8 cellular contexts compared by ENCODE assay signal in the genomic region with DNA sequence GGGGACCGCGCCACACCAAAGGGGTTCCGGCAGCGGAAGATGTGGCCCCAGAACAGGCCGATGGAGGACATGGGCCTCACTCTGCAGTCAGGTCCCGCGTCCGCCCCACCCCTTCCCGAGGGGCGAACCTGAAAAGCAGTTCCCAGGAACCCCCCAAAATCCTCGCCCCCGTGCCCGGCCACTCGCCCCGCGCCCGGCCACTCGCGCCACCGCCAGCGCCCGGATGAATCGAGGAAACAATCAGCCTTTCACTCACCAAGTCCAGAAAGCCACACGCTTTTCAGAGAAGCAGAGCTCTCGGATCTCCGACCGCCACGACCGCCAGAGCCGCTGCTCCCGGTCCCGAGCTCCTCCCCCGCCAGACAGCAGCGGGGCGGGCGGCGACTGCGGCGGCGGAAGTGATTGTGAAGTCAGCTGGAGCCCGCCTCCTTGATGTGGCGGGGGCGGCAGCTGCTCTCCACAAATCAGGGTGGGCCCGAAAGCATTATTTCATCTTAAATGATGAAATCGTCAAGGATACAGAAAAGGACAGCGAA. TPM values are rescaled to one million over a fixed set of nuclear protein-coding genes. Genes with fewer than 3 reads are reported as not detected.
A peak's percentile ranks its signal among the peaks of the same experiment; 100 is the strongest.
DNase-seq lines count a peak whose midpoint lies in the region; ATAC-seq and TF ChIP-seq lines count a peak whose summit lies in the region.

A gene with protein sequence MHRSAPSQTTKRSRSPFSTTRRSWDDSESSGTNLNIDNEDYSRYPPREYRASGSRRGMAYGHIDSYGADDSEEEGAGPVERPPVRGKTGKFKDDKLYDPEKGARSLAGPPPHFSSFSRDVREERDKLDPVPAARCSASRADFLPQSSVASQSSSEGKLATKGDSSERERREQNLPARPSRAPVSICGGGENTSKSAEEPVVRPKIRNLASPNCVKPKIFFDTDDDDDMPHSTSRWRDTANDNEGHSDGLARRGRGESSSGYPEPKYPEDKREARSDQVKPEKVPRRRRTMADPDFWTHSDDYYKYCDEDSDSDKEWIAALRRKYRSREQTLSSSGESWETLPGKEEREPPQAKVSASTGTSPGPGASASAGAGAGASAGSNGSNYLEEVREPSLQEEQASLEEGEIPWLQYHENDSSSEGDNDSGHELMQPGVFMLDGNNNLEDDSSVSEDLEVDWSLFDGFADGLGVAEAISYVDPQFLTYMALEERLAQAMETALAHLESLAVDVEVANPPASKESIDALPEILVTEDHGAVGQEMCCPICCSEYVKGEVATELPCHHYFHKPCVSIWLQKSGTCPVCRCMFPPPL (minus strand): TSS at position 338 of the 536 bp plus-strand sequence. CDS start 2,380 bp downstream, outside the sequence.

- peak within 1 kb of the TSS; percentile 85 for H3K4me3 Mint-ChIP-seq in type B pancreatic cell

- H3K4me3 ChIP-seq in HEK293 (ENCODE audit: low read depth, low read length) = peak within 1 kb of the TSS; percentile 66
- H3K4me3 ChIP-seq in NB4 (ENCODE audit: low read depth, low read length) = peak within 1 kb of the TSS; percentile 59
- peak within 1 kb of the TSS; percentile 55 to 84 (median 71) for H3K4me3 ChIP-seq in heart right ventricle

- ATAC-seq in heart right ventricle = peak; percentile 93 to 98 (median 98)

- H3K4me1 Mint-ChIP-seq in type B pancreatic cell (ENCODE audit: unreplicated experiment) = peaks cover 15% of the 10 kb centered on the region

- POLR2A ChIA-PET in HEK293 (lab: Yijun Ruan, JAX) = interaction anchor here (0.7 to 2.2 kb wide), 5 partner anchors 13 to 337 kb away, joined by 3 to 20 read pairs (median 3); partner anchors contain the start of gene EFNB1

- H3K27ac ChIP-seq in HEK293 (ENCODE audit: extremely low read depth, low read depth, low read length) = peak within 1 kb of the TSS; percentile 62; the same call in 1 of the 2 replicates
- H3K27ac ChIP-seq in heart right ventricle = peak within 1 kb of the TSS in 9 of 10 donors; percentile 52 to 88 (median 79)

- DNase-seq in GM03348 (ENCODE audit: low spot score) (peak; percentile 91), NB4 (ENCODE audit: low read depth) (peak; percentile 77), T-helper 1 cell (peak; percentile 29 to 76 (median 53)), amniotic epithelial cell (ENCODE audit: low read depth) (peak; percentile 48), heart right ventricle (peak; percentile 68 to 78), posterior vena cava (ENCODE audit: low spot score) (peak; percentile 91), type B pancreatic cell (ENCODE audit: extremely low spot score, unreplicated experiment) (peak; percentile 75)

- peak within 1 kb of the TSS; percentile 42 for H3K27ac Mint-ChIP-seq in type B pancreatic cell

- H3K27me3 Mint-ChIP-seq in type B pancreatic cell = no peaks in the 10 kb centered on the region

- no peak for TF ChIP-seq CTCF in HEK293 (tag by site-specific recombination; IDR thresholded peaks at IDR 0.05)
- TF ChIP-seq CTCF in NB4 (IDR thresholded peaks at IDR 0.05; ENCODE audit: low read depth, low read length) = no peak
- no peak for TF ChIP-seq CTCF in heart right ventricle (IDR thresholded peaks at IDR 0.05)
- TF ChIP-seq CTCF in type B pancreatic cell (conservative IDR thresholded peaks at IDR 0.05) = no peak

- CTCF ChIA-PET in HEK293 (lab: Yijun Ruan, JAX) = interaction anchor here (0.7 to 2.0 kb wide), 6 partner anchors 12 to 337 kb away, joined by 3 to 8 read pairs (median 4); partner anchors contain the start of gene EFNB1

- no peak for TF ChIP-seq POLR2A in NB4 (IDR thresholded peaks at IDR 0.05; ENCODE audit: extremely low read depth, insufficient read length)

- peaks cover 4% of the 10 kb centered on the region for H3K9me3 Mint-ChIP-seq in type B pancreatic cell

- H3K36me3 Mint-ChIP-seq in type B pancreatic cell = peaks cover 21% of the 10 kb centered on the region

- intact Hi-C loops in heart right ventricle (cut with DNase I) = loop anchor here in 1 of 10 donors (10.0 kb wide), 1 partner anchor 50 kb away; no protein-coding TSS in a partner anchor
- intact Hi-C loops in posterior vena cava (cut with DNase I) = no loop called here

- peaks cover 0 to 36% (median 0%) of the 10 kb centered on the region in 7 donors for H3K27me3 ChIP-seq in heart right ventricle

- H3K36me3 ChIP-seq in HEK293 (ENCODE audit: control insufficient read depth in 2 of 2, insufficient read depth in 1 of 2, low read length in 2 of 2) (peaks cover 0 to 27% of the 10 kb centered on the region in 2 experiments; a peak in 1 of 3 replicates), heart right ventricle (peaks cover 0 to 13% (median 0%) of the 10 kb centered on the region in 9 donors)

- H3K4me1 ChIP-seq in HEK293 (ENCODE audit: control insufficient read depth, insufficient read depth, low read length) = no peaks in the 10 kb centered on the region
- peaks cover 0 to 8% (median 3%) of the 10 kb centered on the region in 9 donors for H3K4me1 ChIP-seq in heart right ventricle

- H3K9me3 ChIP-seq in HEK293 (ENCODE audit: control insufficient read depth, insufficient read depth, low read depth, low read length) = peaks cover 5% of the 10 kb centered on the region; the same call in 1 of the 2 replicates
- H3K9me3 ChIP-seq in heart right ventricle = peaks cover 0 to 10% (median 0%) of the 10 kb centered on the region in 11 donors

- 1% methylated on average over 32 to 46 of the region's 46 CpGs for WGBS in heart right ventricle, 2 donors

TF ChIP-seq in HEK293, 187 proteins besides CTCF, POLR2A, EP300 and RAD21 (continues in another document):
- TF ChIP-seq ZNF571 (tag by site-specific recombination; IDR thresholded peaks at IDR 0.05) = no peak
- no peak; the same call in 1 of the 2 replicates for TF ChIP-seq KLF1 (tag by site-specific recombination; IDR thresholded peaks at IDR 0.05)
- TF ChIP-seq, protein P1, sequence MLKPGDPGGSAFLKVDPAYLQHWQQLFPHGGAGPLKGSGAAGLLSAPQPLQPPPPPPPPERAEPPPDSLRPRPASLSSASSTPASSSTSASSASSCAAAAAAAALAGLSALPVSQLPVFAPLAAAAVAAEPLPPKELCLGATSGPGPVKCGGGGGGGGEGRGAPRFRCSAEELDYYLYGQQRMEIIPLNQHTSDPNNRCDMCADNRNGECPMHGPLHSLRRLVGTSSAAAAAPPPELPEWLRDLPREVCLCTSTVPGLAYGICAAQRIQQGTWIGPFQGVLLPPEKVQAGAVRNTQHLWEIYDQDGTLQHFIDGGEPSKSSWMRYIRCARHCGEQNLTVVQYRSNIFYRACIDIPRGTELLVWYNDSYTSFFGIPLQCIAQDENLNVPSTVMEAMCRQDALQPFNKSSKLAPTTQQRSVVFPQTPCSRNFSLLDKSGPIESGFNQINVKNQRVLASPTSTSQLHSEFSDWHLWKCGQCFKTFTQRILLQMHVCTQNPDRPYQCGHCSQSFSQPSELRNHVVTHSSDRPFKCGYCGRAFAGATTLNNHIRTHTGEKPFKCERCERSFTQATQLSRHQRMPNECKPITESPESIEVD (tag by site-specific recombination; IDR thresholded peaks at IDR 0.05) = no peak
- TF ChIP-seq, protein P2, sequence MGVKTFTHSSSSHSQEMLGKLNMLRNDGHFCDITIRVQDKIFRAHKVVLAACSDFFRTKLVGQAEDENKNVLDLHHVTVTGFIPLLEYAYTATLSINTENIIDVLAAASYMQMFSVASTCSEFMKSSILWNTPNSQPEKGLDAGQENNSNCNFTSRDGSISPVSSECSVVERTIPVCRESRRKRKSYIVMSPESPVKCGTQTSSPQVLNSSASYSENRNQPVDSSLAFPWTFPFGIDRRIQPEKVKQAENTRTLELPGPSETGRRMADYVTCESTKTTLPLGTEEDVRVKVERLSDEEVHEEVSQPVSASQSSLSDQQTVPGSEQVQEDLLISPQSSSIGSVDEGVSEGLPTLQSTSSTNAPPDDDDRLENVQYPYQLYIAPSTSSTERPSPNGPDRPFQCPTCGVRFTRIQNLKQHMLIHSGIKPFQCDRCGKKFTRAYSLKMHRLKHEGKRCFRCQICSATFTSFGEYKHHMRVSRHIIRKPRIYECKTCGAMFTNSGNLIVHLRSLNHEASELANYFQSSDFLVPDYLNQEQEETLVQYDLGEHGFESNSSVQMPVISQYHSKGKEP (tag by site-specific recombination; IDR thresholded peaks at IDR 0.05) = no peak
- no peak for TF ChIP-seq ZNF768 (tag by site-specific recombination; IDR thresholded peaks at IDR 0.05)
- no peak for TF ChIP-seq GFI1B (tag by site-specific recombination; IDR thresholded peaks at IDR 0.05)
- TF ChIP-seq ZNF529 (tag by site-specific recombination; IDR thresholded peaks at IDR 0.05; ENCODE audit: insufficient replicate concordance) = no peak
- TF ChIP-seq SETDB1 (IDR thresholded peaks at IDR 0.05; ENCODE audit: insufficient read length, low read length) = no peak
- TF ChIP-seq AEBP2 (tag by site-specific recombination; IDR thresholded peaks at IDR 0.05; ENCODE audit: borderline replicate concordance) = no peak
- TF ChIP-seq ZNF623 (tag by site-specific recombination; IDR thresholded peaks at IDR 0.05) = no peak
- peak; percentile 83 for TF ChIP-seq SP2 (tag by site-specific recombination; IDR thresholded peaks at IDR 0.05)
- TF ChIP-seq ZBTB26 (tag by site-specific recombination; optimal IDR thresholded peaks at IDR 0.05) = peak; percentile 71
- no peak for TF ChIP-seq ZNF138 (tag by site-specific recombination; IDR thresholded peaks at IDR 0.05; ENCODE audit: borderline replicate concordance)

RNA-seq across cellular contexts. Expression of the gene that starts here (rescaled TPM):
- total RNA-seq in heart right ventricle = 10 to 100 TPM in 9 of 10 donors, 1 to 10 TPM in 1; 9.0 to 20.2 (median 16.6) TPM
- polyA plus RNA-seq in heart right ventricle = 10 to 100 TPM in 1 of 2 donors, 1 to 10 TPM in 1; 4.5 to 10.8 TPM
- 10 to 100 TPM; 21.8 to 27.5 TPM for total RNA-seq in posterior vena cava
- total RNA-seq in type B pancreatic cell (ENCODE audit: low replicate concordance) = 47.5 and 50.6 TPM in 2 replicates

Comparison
In these comparisons a context has a peak if more than half of its experiments do, and no peak if none do; other contexts are left out.
1. Peak in every context shown above with its lines: DNase-seq, ATAC-seq, H3K4me3 ChIP-seq and H3K27ac ChIP-seq.